ENCODE assay signal across 20 cellular contexts in genomic region chr5:67673180-67673579, GRCh38.
"Had no signal": no experiment of that assay in that cellular context is flagged by ENCODE, and none has a peak within 500 bp of the region (broad histone marks: within the 10 kb centered on the region; RNA-seq: fewer than 3 reads in every experiment).

No MANE protein-coding gene starts in this region.

- H3K36me3 ChIP-seq: MG63 had no signal

- ATAC-seq: activated T-cell treated with anti-CD3 and anti-CD28 coated beads, Interleukin-2, amount 50 U/mL, for 4 hours; PC-3; T-helper 17 cell; WTC11 had no signal

- H3K27me3 ChIP-seq: MG63 had no signal

- DNase-seq: activated CD4-positive, alpha-beta memory T cell treated with anti-CD3 and anti-CD28 coated beads for 36 hours; activated CD4-positive, alpha-beta T cell treated with anti-CD3 and anti-CD28 coated beads, Interleukin-2, amount 10 ng/mL, durations not matched to agents 7 days and 5 days; activated CD4-positive, CD25-positive, alpha-beta regulatory T cell treated with anti-CD3 and anti-CD28 coated beads, Interleukin-2, amount 50 U/mL, for 72 hours; activated CD8-positive, alpha-beta memory T cell treated with anti-CD3 and anti-CD28 coated beads for 24 hours; activated effector memory CD4-positive, alpha-beta T cell treated with anti-CD3 and anti-CD28 coated beads, Interleukin-2, amount 50 U/mL, for 16 hours; activated naive CD4-positive, alpha-beta T cell treated with Interleukin-2 at 50 U/mL for 16 hours; activated naive CD8-positive, alpha-beta T cell treated with anti-CD3 and anti-CD28 coated beads for 36 hours; activated T-cell treated with anti-CD3 and anti-CD28 coated beads, Interleukin-2, amount 50 U/mL, for 4 hours; central memory CD4-positive, alpha-beta T cell; MG63; NCI-H1092 treated with DMSO at 0.1 percent for 48 hours; NCI-H1417 treated with DMSO at 0.1 percent for 48 hours; NCI-H1694; NCI-H2029 treated with DMSO at 0.1 percent for 48 hours; NCI-H446; PC-3; SIG-M5; T-helper 17 cell; T-helper 9 cell had no signal

- H3K9me3 ChIP-seq: MG63 had no signal

- H3K4me3 ChIP-seq: MG63 had no signal
